Comparison of ENCODE assay signal across 1 cellular context in the genomic region with DNA sequence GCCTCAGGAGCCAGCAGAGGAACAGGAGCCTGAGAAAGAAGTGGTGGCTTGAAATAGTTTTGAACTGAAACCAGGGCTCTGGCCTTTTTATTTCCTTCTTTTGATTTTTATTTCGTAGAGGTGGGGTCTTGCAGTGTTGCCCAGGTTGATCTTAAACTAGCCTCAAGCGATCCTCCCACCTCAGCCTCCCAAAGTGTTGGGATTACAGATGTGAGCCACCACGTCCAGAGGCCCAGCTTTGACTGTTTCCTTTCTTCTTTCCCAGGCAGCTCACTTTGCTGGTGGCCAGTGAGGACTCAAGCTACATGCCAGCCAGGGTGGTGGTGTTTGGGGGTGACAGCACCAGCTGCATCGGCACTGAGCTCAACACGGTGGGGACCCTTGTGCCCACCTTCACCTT.
A peak's percentile ranks its signal among the peaks of the same experiment; 100 is the strongest.
TF ChIP-seq lines count a peak whose summit lies in the region.

No MANE protein-coding gene starts in this region.

TF ChIP-seq in K562, 482 proteins besides CTCF, POLR2A, EP300 and RAD21:
- 0 out of 2 replicates have a peak, but pooled peaks have one; percentile 12 for TF ChIP-seq ZNF121 (CRISPR knock-in tag; conservative IDR thresholded peaks at IDR 0.05)
- TF ChIP-seq ETV1 (tag; conservative IDR thresholded peaks at IDR 0.05; ENCODE audit: low read depth) = no peak
